In genomic region chr12:116910280-116910644, GRCh38 we compare ENCODE assay signal across 8 cellular contexts. TPM values are rescaled to one million over a fixed set of nuclear protein-coding genes. Genes with fewer than 3 reads are reported as not detected.
DNase-seq lines count a peak whose midpoint lies in the region; ATAC-seq and TF ChIP-seq lines count a peak whose summit lies in the region.

No MANE protein-coding gene starts in this region.

- peaks cover 6% of the 10 kb centered on the region for H3K27me3 Mint-ChIP-seq in activated T-cell treated with anti-CD3 and anti-CD28 coated beads, Interleukin-2, amount 50 U/mL, for 24 hours
- peaks cover 2% of the 10 kb centered on the region for H3K27me3 Mint-ChIP-seq in activated naive CD8-positive, alpha-beta T cell treated with anti-CD3 and anti-CD28 coated beads, Interleukin-2, amount 50 U/mL, for 24 hours

- H3K27me3 ChIP-seq in kidney epithelial cell (ENCODE audit: control insufficient read depth, insufficient read depth, low read length): no peaks in the 10 kb centered on the region
- no peaks in the 10 kb centered on the region for H3K27me3 ChIP-seq in thymus (ENCODE audit: control insufficient read depth, insufficient read depth)

- H3K36me3 ChIP-seq in kidney epithelial cell (ENCODE audit: control insufficient read depth, insufficient read depth, low read length): no peaks in the 10 kb centered on the region
- H3K36me3 ChIP-seq in thymus (ENCODE audit: control insufficient read depth, insufficient read depth): no peaks in the 10 kb centered on the region

- peaks cover 30% of the 10 kb centered on the region for H3K36me3 Mint-ChIP-seq in activated T-cell treated with anti-CD3 and anti-CD28 coated beads, Interleukin-2, amount 50 U/mL, for 24 hours (ENCODE audit: low read depth)
- peaks cover 18% of the 10 kb centered on the region for H3K36me3 Mint-ChIP-seq in activated naive CD8-positive, alpha-beta T cell treated with anti-CD3 and anti-CD28 coated beads, Interleukin-2, amount 50 U/mL, for 24 hours (ENCODE audit: low read depth)

- DNase-seq in activated T-cell treated with anti-CD3 and anti-CD28 coated beads, Interleukin-2, amount 50 U/mL, for 24 hours: no peak
- no peak for DNase-seq in activated T-cell treated with anti-CD3 and anti-CD28 coated beads, Interleukin-2, amount 50 U/mL, for 48 hours
- DNase-seq in activated naive CD8-positive, alpha-beta T cell treated with anti-CD3 and anti-CD28 coated beads, Interleukin-2, amount 50 U/mL, for 24 hours: no peak
- no peak for DNase-seq in kidney epithelial cell (ENCODE audit: low read depth)
- DNase-seq in 8988T: no peak
- DNase-seq in stimulated activated CD4-positive, alpha-beta T cell treated with anti-CD3 and anti-CD28 coated beads, Interleukin-4, amount 100 ng/mL, for 24 hours: no peak

- H3K9me3 Mint-ChIP-seq in activated T-cell treated with anti-CD3 and anti-CD28 coated beads, Interleukin-2, amount 50 U/mL, for 24 hours: no peaks in the 10 kb centered on the region
- H3K9me3 Mint-ChIP-seq in activated naive CD8-positive, alpha-beta T cell treated with anti-CD3 and anti-CD28 coated beads, Interleukin-2, amount 50 U/mL, for 24 hours: no peaks in the 10 kb centered on the region

- no peak for ATAC-seq in activated naive CD8-positive, alpha-beta T cell treated with anti-CD3 and anti-CD28 coated beads, Interleukin-2, amount 50 U/mL, for 24 hours
- no peak for ATAC-seq in GM21619 (IDR thresholded peaks at IDR 0.05; ENCODE audit: unreplicated experiment)

- H3K4me3 ChIP-seq in kidney epithelial cell (ENCODE audit: low read depth, low read length) (peak overlapping the region; percentile 67), thymus (ENCODE audit: low read length) (peak overlapping the region; percentile 92)

- H3K27ac ChIP-seq in thymus (ENCODE audit: low read depth): no peak overlapping the region

- H3K27ac Mint-ChIP-seq in activated T-cell treated with anti-CD3 and anti-CD28 coated beads, Interleukin-2, amount 50 U/mL, for 24 hours: peak overlapping the region; percentile 94
- H3K27ac Mint-ChIP-seq in activated naive CD8-positive, alpha-beta T cell treated with anti-CD3 and anti-CD28 coated beads, Interleukin-2, amount 50 U/mL, for 24 hours: peak overlapping the region; percentile 77

- H3K9me3 ChIP-seq in thymus (ENCODE audit: control insufficient read depth): no peaks in the 10 kb centered on the region

- TF ChIP-seq CTCF in kidney epithelial cell (IDR thresholded peaks at IDR 0.05; ENCODE audit: insufficient read depth, low read length, poor library complexity, severe bottlenecking): no peak

- peaks cover 34% of the 10 kb centered on the region for H3K4me1 Mint-ChIP-seq in activated T-cell treated with anti-CD3 and anti-CD28 coated beads, Interleukin-2, amount 50 U/mL, for 24 hours (ENCODE audit: low read depth)
- H3K4me1 Mint-ChIP-seq in activated naive CD8-positive, alpha-beta T cell treated with anti-CD3 and anti-CD28 coated beads, Interleukin-2, amount 50 U/mL, for 24 hours: peaks cover 33% of the 10 kb centered on the region

- H3K4me3 Mint-ChIP-seq in activated T-cell treated with anti-CD3 and anti-CD28 coated beads, Interleukin-2, amount 50 U/mL, for 24 hours: peak overlapping the region; percentile 88
- peak overlapping the region; percentile 84 for H3K4me3 Mint-ChIP-seq in activated naive CD8-positive, alpha-beta T cell treated with anti-CD3 and anti-CD28 coated beads, Interleukin-2, amount 50 U/mL, for 24 hours

- no peaks in the 10 kb centered on the region for H3K4me1 ChIP-seq in thymus (ENCODE audit: control insufficient read depth, insufficient read depth, low read length)

- WGBS in thymus: 69% methylated on average over 4 of the region's 4 CpGs

RNA-seq across cellular contexts. Expression of gene FBXW8, which starts 0.5 kb away (rescaled TPM):
- total RNA-seq in kidney epithelial cell: 21.0 and 25.4 TPM in 2 replicates
- 4.5 TPM for polyA plus RNA-seq in thymus

RNA-seq across cellular contexts. Expression of gene HRK, which starts 29.0 kb away (rescaled TPM):
- total RNA-seq in kidney epithelial cell: 3.5 TPM in 2 replicates
- 1.9 TPM for polyA plus RNA-seq in thymus
